ENCODE assay signal across 1 cellular context in the genomic region with DNA sequence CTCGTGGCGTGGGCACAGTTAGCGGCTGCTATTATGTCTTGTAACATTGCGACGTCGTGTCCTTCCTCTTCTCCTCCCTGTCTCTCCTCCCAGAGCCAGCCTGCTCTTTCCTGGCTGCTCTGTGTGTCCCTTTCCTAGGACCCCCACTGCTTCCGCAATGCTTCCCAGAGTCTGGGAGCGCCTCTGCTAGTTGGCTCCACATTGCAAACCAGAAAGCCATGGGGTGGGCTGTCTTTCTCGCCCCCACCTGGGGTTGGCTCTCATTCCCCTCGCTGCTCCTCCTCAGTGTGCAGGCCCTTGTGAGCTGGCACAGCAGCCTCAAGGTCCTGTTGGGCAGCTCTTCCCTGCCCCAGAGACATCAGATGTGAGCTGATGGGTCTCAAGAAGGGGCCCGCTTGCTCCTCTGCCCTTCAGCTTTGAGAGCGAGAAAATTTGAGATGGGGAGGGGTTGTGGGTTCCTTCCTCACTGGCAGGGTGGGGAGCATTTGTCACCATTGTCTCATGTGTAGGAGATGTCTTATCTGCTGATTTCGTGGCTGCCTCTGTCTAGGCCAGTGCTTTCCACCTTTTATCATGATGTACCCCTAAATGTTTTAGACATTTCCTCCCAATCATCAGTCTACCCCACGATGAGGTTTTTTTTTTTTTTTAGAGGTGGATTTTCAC.
TF ChIP-seq lines count a peak whose summit lies in the region.

No MANE protein-coding gene starts in this region.

TF ChIP-seq in H1, 55 proteins besides CTCF, POLR2A, EP300 and RAD21:
- TF ChIP-seq RNF2 (IDR thresholded peaks at IDR 0.05; ENCODE audit: borderline replicate concordance, low read depth, low read length, missing control alignments, poor library complexity, severe bottlenecking): no peak
- TF ChIP-seq GABPA (IDR thresholded peaks at IDR 0.05; ENCODE audit: borderline replicate concordance, insufficient read depth, low read length): no peak
- TF ChIP-seq NANOG (IDR thresholded peaks at IDR 0.05; ENCODE audit: insufficient read depth, low read depth, low read length, poor library complexity, severe bottlenecking): no peak
- no peak for TF ChIP-seq YY1 (IDR thresholded peaks at IDR 0.05; ENCODE audit: low read depth, low read length)
- TF ChIP-seq PHF8 (conservative IDR thresholded peaks at IDR 0.05; ENCODE audit: low read depth, low read length): no peak
- no peak for TF ChIP-seq MAFK (IDR thresholded peaks at IDR 0.05; ENCODE audit: low read depth, low read length)
- TF ChIP-seq SAP30 (IDR thresholded peaks at IDR 0.05; ENCODE audit: insufficient read depth, insufficient replicate concordance, low read length): no peak
- TF ChIP-seq SIX5 (IDR thresholded peaks at IDR 0.05; ENCODE audit: low read depth, low read length): no peak
- TF ChIP-seq CTBP2 (IDR thresholded peaks at IDR 0.05; ENCODE audit: borderline replicate concordance, insufficient read depth, insufficient read length, low read length): no peak
- no peak for TF ChIP-seq EGR1 (IDR thresholded peaks at IDR 0.05; ENCODE audit: borderline replicate concordance, low read depth, low read length)
- TF ChIP-seq HDAC2 (IDR thresholded peaks at IDR 0.05; ENCODE audit: borderline replicate concordance in 1 of 2, low read depth in 2 of 2, low read length in 2 of 2): no peak
- no peak for TF ChIP-seq BRCA1 (IDR thresholded peaks at IDR 0.05; ENCODE audit: low read depth, low read length)
- TF ChIP-seq BACH1 (IDR thresholded peaks at IDR 0.05; ENCODE audit: low read length): no peak
TF ChIP-seq in H1: peak in this region for 0.
